Comparison of ENCODE assay signal across 15 cellular contexts in the genomic region with DNA sequence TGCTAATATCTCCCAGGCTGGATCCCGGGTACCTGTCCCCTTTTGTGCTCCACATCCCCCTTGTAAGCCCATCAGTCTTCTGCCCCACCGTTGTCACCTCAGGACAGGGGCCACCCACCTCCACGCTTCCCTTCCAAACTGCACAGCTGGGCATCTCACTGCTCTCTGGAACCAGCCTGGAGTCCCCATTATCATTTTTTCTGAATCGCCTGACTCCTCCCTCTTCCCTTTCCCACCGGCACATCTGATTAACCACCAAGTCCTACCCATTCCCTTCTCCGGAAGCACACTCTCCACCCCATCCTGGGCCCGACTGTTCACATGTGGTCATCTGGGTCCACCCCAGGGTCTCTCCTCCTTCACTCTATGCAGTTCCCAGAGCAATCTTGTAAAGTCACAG. TPM values are rescaled to one million over a fixed set of nuclear protein-coding genes. Genes with fewer than 3 reads are reported as not detected.
A peak's percentile ranks its signal among the peaks of the same experiment; 100 is the strongest.
DNase-seq lines count a peak whose midpoint lies in the region; ATAC-seq and TF ChIP-seq lines count a peak whose summit lies in the region.
"Had no signal": no experiment of that assay in that cellular context is flagged by ENCODE, and none has a peak within 500 bp of the region (broad histone marks: within the 10 kb centered on the region; RNA-seq: fewer than 3 reads in every experiment).

No MANE protein-coding gene starts in this region.

- H3K27ac ChIP-seq in left ventricle myocardium inferior (replicated peaks) (peak overlapping the region; percentile 30), upper lobe of left lung (peak overlapping the region; percentile 24 to 64 (median 39))
- H3K27ac ChIP-seq: left lung, neutrophil, SK-N-MC had no signal

- H3K4me1 ChIP-seq in left ventricle myocardium inferior (peaks cover 34% of the 10 kb centered on the region), upper lobe of left lung (peaks cover 10 to 27% (median 20%) of the 10 kb centered on the region in 4 donors)

- H3K4me1 Mint-ChIP-seq in activated T-helper 17 cell treated with anti-CD3 and anti-CD28 coated beads, Interleukin-2, amount 50 U/mL, for 72 hours: peaks cover 2% of the 10 kb centered on the region
- peaks cover 9 to 23% (median 15%) of the 10 kb centered on the region in 3 donors for H3K4me1 Mint-ChIP-seq in naive B cell

- ATAC-seq in Right ventricle myocardium superior (ENCODE audit: poor library complexity) (no peak), naive B cell (ENCODE audit: low read depth in 2 of 2) (no peak), upper lobe of left lung (ENCODE audit: low FRiP score in 2 of 2) (no peak)
- ATAC-seq in activated T-helper 17 cell treated with anti-CD3 and anti-CD28 coated beads, Interleukin-2, amount 50 U/mL, for 72 hours (replicated peaks): no peak
- ATAC-seq: body of pancreas had no signal

- peaks cover 2% of the 10 kb centered on the region for H3K27me3 Mint-ChIP-seq in activated T-helper 17 cell treated with anti-CD3 and anti-CD28 coated beads, Interleukin-2, amount 50 U/mL, for 72 hours
- peaks cover 10 to 19% (median 14%) of the 10 kb centered on the region in 3 donors for H3K27me3 Mint-ChIP-seq in naive B cell

- WGBS in upper lobe of left lung, 2 donors: 63 to 75% methylated on average over 7 of the region's 7 CpGs

- no peak for TF ChIP-seq POLR2A in upper lobe of left lung (IDR thresholded peaks at IDR 0.05)

- H3K27me3 ChIP-seq in left ventricle myocardium inferior (ENCODE audit: low read depth) (peaks cover 3% of the 10 kb centered on the region), upper lobe of left lung (peaks cover 0 to 3% (median 0%) of the 10 kb centered on the region in 4 donors)
- H3K27me3 ChIP-seq: body of pancreas had no signal

- H3K4me3 Mint-ChIP-seq in activated T-helper 17 cell treated with anti-CD3 and anti-CD28 coated beads, Interleukin-2, amount 50 U/mL, for 72 hours: peak overlapping the region; percentile 43
- H3K4me3 Mint-ChIP-seq in naive B cell: peak overlapping the region; percentile 59 to 91 (median 83)

- TF ChIP-seq CTCF in left ventricle myocardium inferior (IDR thresholded peaks at IDR 0.05; ENCODE audit: borderline replicate concordance) (no peak), upper lobe of left lung (IDR thresholded peaks at IDR 0.05) (no peak)

- DNase-seq in left ventricle myocardium inferior (no peak), Right ventricle myocardium superior (no peak), naive B cell (no peak), upper lobe of left lung (no peak), amygdala (lab: John Stamatoyannopoulos, UW) (no peak), midbrain (lab: John Stamatoyannopoulos, UW) (no peak), SKM-1 treated with dmso at 0.1 percent for 144 hours (lab: John Stamatoyannopoulos, UW; ENCODE audit: unreplicated experiment) (no peak)
- DNase-seq: activated T-cell treated with anti-CD3 and anti-CD28 coated beads, Interleukin-2, amount 50 U/mL, for 24 hours; H7; hypothalamus; left lung had no signal

- no peaks in the 10 kb centered on the region for H3K9me3 ChIP-seq in left ventricle myocardium inferior (replicated peaks)
- H3K9me3 ChIP-seq in upper lobe of left lung: no peaks in the 10 kb centered on the region
- H3K9me3 ChIP-seq: body of pancreas, left lung, neutrophil had no signal

- no peaks in the 10 kb centered on the region for H3K9me3 Mint-ChIP-seq in activated T-helper 17 cell treated with anti-CD3 and anti-CD28 coated beads, Interleukin-2, amount 50 U/mL, for 72 hours
- H3K9me3 Mint-ChIP-seq in naive B cell: no peaks in the 10 kb centered on the region
- H3K9me3 Mint-ChIP-seq: activated T-cell treated with anti-CD3 and anti-CD28 coated beads, Interleukin-2, amount 50 U/mL, for 24 hours had no signal

- H3K36me3 ChIP-seq in left ventricle myocardium inferior: peaks cover 4% of the 10 kb centered on the region
- no peaks in the 10 kb centered on the region for H3K36me3 ChIP-seq in upper lobe of left lung
- H3K36me3 ChIP-seq: left lung, neutrophil had no signal

- H3K36me3 Mint-ChIP-seq in activated T-helper 17 cell treated with anti-CD3 and anti-CD28 coated beads, Interleukin-2, amount 50 U/mL, for 72 hours (ENCODE audit: low read depth): no peaks in the 10 kb centered on the region
- no peaks in the 10 kb centered on the region for H3K36me3 Mint-ChIP-seq in naive B cell

- H3K4me3 ChIP-seq in left ventricle myocardium inferior: no peak overlapping the region
- H3K4me3 ChIP-seq in upper lobe of left lung: no peak overlapping the region
- H3K4me3 ChIP-seq: body of pancreas, left lung, SK-N-MC had no signal

- no peak for TF ChIP-seq EP300 in upper lobe of left lung (IDR thresholded peaks at IDR 0.05)

- intact Hi-C loops in left ventricle myocardium inferior (cut with micrococcal nuclease): loop anchor here (10.0 kb wide), 1 partner anchor 55 kb away; the partner anchor contains the start of gene PSD2
- intact Hi-C loops in Right ventricle myocardium superior (cut with DNase I): no loop called here

- peak overlapping the region; percentile 30 for H3K27ac Mint-ChIP-seq in activated T-helper 17 cell treated with anti-CD3 and anti-CD28 coated beads, Interleukin-2, amount 50 U/mL, for 72 hours
- H3K27ac Mint-ChIP-seq in naive B cell: peak overlapping the region in 4 of 6 donors; percentile 15 to 88 (median 78)
- H3K27ac Mint-ChIP-seq: activated T-cell treated with anti-CD3 and anti-CD28 coated beads, Interleukin-2, amount 50 U/mL, for 24 hours had no signal

RNA-seq across cellular contexts. Expression of gene PSD2, which starts 53.9 kb away (rescaled TPM):
- total RNA-seq in left ventricle myocardium inferior: not detected
- total RNA-seq in Right ventricle myocardium superior: not detected
- total RNA-seq in activated T-helper 17 cell treated with anti-CD3 and anti-CD28 coated beads, Interleukin-2, amount 50 U/mL, for 72 hours: not detected
- polyA plus RNA-seq in naive B cell (ENCODE audit: low read depth in 6 of 6): not detected
- total RNA-seq in upper lobe of left lung: under 1 TPM in 3 of 6 donors, not detected in 3; 0.10 to 0.15 (median 0.11) TPM
